25 cellular contexts compared by ENCODE assay signal in genomic region chr4:95219109-95219508, GRCh38.
A peak's percentile ranks its signal among the peaks of the same experiment; 100 is the strongest.
DNase-seq lines count a peak whose midpoint lies in the region; FAIRE-seq and TF ChIP-seq lines count a peak whose summit lies in the region.
"Had no signal": no experiment of that assay in that cellular context is flagged by ENCODE, and none has a peak within 500 bp of the region (broad histone marks: within the 10 kb centered on the region; RNA-seq: fewer than 3 reads in every experiment).

No MANE protein-coding gene starts in this region.

- H2BK5ac ChIP-seq in trophoblast cell (ENCODE audit: low read depth, low read length, poor library complexity) = peak overlapping the region; percentile 26

- DNase-seq in AG09309 (ENCODE audit: low read depth) (peak; percentile 29), MG63 (peak; percentile 73), trophoblast cell (no peak), HTR-8/SVneo (ENCODE audit: insufficient read length, low spot score) (no peak), GM13977 (ENCODE audit: low spot score) (no peak), DMS153 treated with DMSO at 0.1 percent for 48 hours (lab: John Stamatoyannopoulos, UW; ENCODE audit: unreplicated experiment) (no peak), NCI-H2227 treated with DMSO at 0.1 percent for 48 hours (lab: John Stamatoyannopoulos, UW) (no peak)
- DNase-seq: activated CD4-positive, alpha-beta T cell treated with anti-CD3 and anti-CD28 coated beads, Interleukin-2, amount 10 ng/mL, durations not matched to agents 24 days and 14 days; activated naive CD8-positive, alpha-beta T cell treated with anti-CD3 and anti-CD28 coated beads, Interleukin-2, amount 50 U/mL, for 24 hours; CD4-positive, alpha-beta T cell; cerebellar nuclear complex; DMS153; hippocampal formation; naive B cell; NCI-H1436 treated with DMSO at 0.1 percent for 48 hours; NCI-H2171 treated with DMSO at 0.1 percent for 48 hours; NCI-H774; pancreas; SIG-M5; stimulated activated CD4-positive, alpha-beta T cell treated with anti-CD3 and anti-CD28 coated beads, Interleukin-4, amount 100 ng/mL, for 1 hour; stomach; upper lobe of right lung had no signal

- no peak overlapping the region for H4K91ac ChIP-seq in trophoblast cell (ENCODE audit: low read depth, low read length)

- H3K79me1 ChIP-seq in trophoblast cell (ENCODE audit: low read length) = peaks cover 15% of the 10 kb centered on the region

- no peak overlapping the region for H4K8ac ChIP-seq in trophoblast cell (ENCODE audit: low read depth, low read length)

- no peak overlapping the region for H3K14ac ChIP-seq in trophoblast cell (ENCODE audit: low read length)

- H3K4me3 ChIP-seq in AG09309 (ENCODE audit: control insufficient read depth, low read depth, low read length) (no peak overlapping the region), MG63 (no peak overlapping the region), trophoblast cell (ENCODE audit: low read depth, low read length) (no peak overlapping the region)
- H3K4me3 ChIP-seq: A549, pancreas, stomach, upper lobe of right lung had no signal

- peak overlapping the region; percentile 77 for H3K18ac ChIP-seq in trophoblast cell (ENCODE audit: low read length)

- H3K27me3 ChIP-seq in MG63 = no peaks in the 10 kb centered on the region
- H3K27me3 ChIP-seq in trophoblast cell (ENCODE audit: insufficient read depth, low read length) = no peaks in the 10 kb centered on the region
- H3K27me3 ChIP-seq: pancreas, stomach, upper lobe of right lung had no signal

- no CpG with 5 or more reads among the region's 5 CpGs for WGBS in trophoblast cell (ENCODE audit: extremely low coverage, insufficient coverage, insufficient read length)

- H4K12ac ChIP-seq in trophoblast cell (ENCODE audit: low read depth, low read length) = no peak overlapping the region

- H3K27ac ChIP-seq in cingulate gyrus (ENCODE audit: low read depth, low read length) (peak overlapping the region; percentile 22), trophoblast cell (ENCODE audit: low read depth, low read length) (no peak overlapping the region)
- H3K27ac ChIP-seq: A549, pancreas, stomach, upper lobe of right lung had no signal

- no peak overlapping the region for H3K4me2 ChIP-seq in trophoblast cell (ENCODE audit: low read length)
- H3K4me2 ChIP-seq: A549 had no signal

- peak overlapping the region; percentile 90 for H2BK12ac ChIP-seq in trophoblast cell (ENCODE audit: low read length)

- H3K36me3 ChIP-seq in MG63 (no peaks in the 10 kb centered on the region), trophoblast cell (ENCODE audit: control insufficient read depth in 1 of 2, insufficient read depth in 2 of 2, low read length in 2 of 2) (peaks cover 6 to 14% of the 10 kb centered on the region in 2 experiments)
- H3K36me3 ChIP-seq: pancreas, stomach, upper lobe of right lung had no signal

- no peak overlapping the region for H2BK120ac ChIP-seq in trophoblast cell (ENCODE audit: insufficient read depth, low read length, poor library complexity)

- H2AFZ ChIP-seq in trophoblast cell (ENCODE audit: insufficient read depth, low read length, poor library complexity) = no peak overlapping the region

- peaks cover 4 to 6% of the 10 kb centered on the region in 2 experiments for H3K4me1 ChIP-seq in trophoblast cell (ENCODE audit: control insufficient read depth in 1 of 2, insufficient read depth in 2 of 2, low read length in 2 of 2)
- H3K4me1 ChIP-seq: A549, pancreas, upper lobe of right lung had no signal

- TF ChIP-seq CTCF in AG09309 (IDR thresholded peaks at IDR 0.05; ENCODE audit: control insufficient read depth, insufficient read depth, low read depth, low read length, missing control alignments) (no peak), GM13977 (IDR thresholded peaks at IDR 0.05; ENCODE audit: extremely low read depth, insufficient read depth, missing control alignments) (no peak)

- H3K9ac ChIP-seq in trophoblast cell (ENCODE audit: low read length) = no peak overlapping the region

- no peaks in the 10 kb centered on the region for H3K9me3 ChIP-seq in MG63
- H3K9me3 ChIP-seq in trophoblast cell (ENCODE audit: insufficient read depth, low read depth, low read length) = no peaks in the 10 kb centered on the region
- H3K9me3 ChIP-seq: A549, pancreas, stomach, upper lobe of right lung had no signal

- no peak overlapping the region for H3K23ac ChIP-seq in trophoblast cell (ENCODE audit: low read length)

- no peak overlapping the region for H3K4ac ChIP-seq in trophoblast cell (ENCODE audit: low read depth, low read length)

- FAIRE-seq in HTR-8/SVneo (lab: Jason Lieb, UNC) = no peak
- FAIRE-seq: A549, keratinocyte, pancreas had no signal

- no peaks in the 10 kb centered on the region for H3K79me2 ChIP-seq in trophoblast cell (ENCODE audit: control insufficient read depth, insufficient read depth, low read length, poor library complexity)

- in situ Hi-C loops in GM13977 (cut with MboI; ENCODE audit: low pct_unique_long_range_greater_than_20kb, low sequenced_read_pairs, unreplicated experiment) = no loop called here

- no peak overlapping the region for H2AK5ac ChIP-seq in trophoblast cell (ENCODE audit: low read length)

Comparison
In these comparisons a context has a peak if more than half of its experiments do, and no peak if none do; other contexts are left out.
1. DNase-seq: peak in AG09309 (single experiment) and MG63 (single experiment); none in trophoblast cell (0 of 2), HTR-8/SVneo (single experiment), GM13977 (single experiment), DMS153 treated with DMSO at 0.1 percent for 48 hours (single experiment) and NCI-H2227 treated with DMSO at 0.1 percent for 48 hours (single experiment).